In genomic region chr2:38527338-38528007, GRCh38 we compare ENCODE assay signal across 9 cellular contexts.
DNase-seq lines count a peak whose midpoint lies in the region; ATAC-seq and TF ChIP-seq lines count a peak whose summit lies in the region.
"Had no signal": no experiment of that assay in that cellular context is flagged by ENCODE, and none has a peak within 500 bp of the region (broad histone marks: within the 10 kb centered on the region; RNA-seq: fewer than 3 reads in every experiment).

No MANE protein-coding gene starts in this region.

- no peaks in the 10 kb centered on the region for H3K9me2 ChIP-seq in Karpas-422 (replicated peaks; ENCODE audit: insufficient read depth, low read length)

- ATAC-seq in GM19395 (IDR thresholded peaks at IDR 0.05; ENCODE audit: unreplicated experiment) (no peak), esophagus mucosa (no peak)

- peak overlapping the region; percentile 66 for H3K4me2 ChIP-seq in Karpas-422 (ENCODE audit: low read depth, low read length, poor library complexity, severe bottlenecking)

- H3K9ac ChIP-seq in Karpas-422 (ENCODE audit: low read length), result peak overlapping the region; percentile 66

- H3K4me1 Mint-ChIP-seq in nephron progenitor cell, result peaks cover 57% of the 10 kb centered on the region

- no peaks in the 10 kb centered on the region for H3K36me3 Mint-ChIP-seq in nephron progenitor cell (ENCODE audit: low read depth)

- H3K27ac ChIP-seq in Karpas-422 (ENCODE audit: low read length) (peak overlapping the region; percentile 99), coronary artery (peak overlapping the region in 1 of 2 donors; percentile 52)

- no peak overlapping the region for H2AFZ ChIP-seq in Karpas-422 (ENCODE audit: low read length)

- no peaks in the 10 kb centered on the region for H3K27me3 ChIP-seq in Karpas-422 (ENCODE audit: low read length)

- no peaks in the 10 kb centered on the region for H3K36me3 ChIP-seq in Karpas-422 (ENCODE audit: insufficient read depth, low read length)

- peak overlapping the region; percentile 73 for H3K4me3 Mint-ChIP-seq in nephron progenitor cell

- H3K9me3 ChIP-seq in Karpas-422 (ENCODE audit: low read length), result no peaks in the 10 kb centered on the region

- no peaks in the 10 kb centered on the region for H3K79me2 ChIP-seq in Karpas-422 (ENCODE audit: low read length)

- H3K4me3 ChIP-seq in AG09309 (ENCODE audit: control insufficient read depth, low read depth, low read length) (peak overlapping the region; percentile 38), Karpas-422 (ENCODE audit: low read length) (peak overlapping the region; percentile 28), coronary artery (peak overlapping the region; percentile 73)

- H3K27me3 Mint-ChIP-seq in nephron progenitor cell (ENCODE audit: low read depth, poor library complexity), result peaks cover 14% of the 10 kb centered on the region

- H4K20me1 ChIP-seq in Karpas-422 (ENCODE audit: insufficient read depth, low read depth, low read length), result no peaks in the 10 kb centered on the region

- DNase-seq in AG09309 (ENCODE audit: low read depth) (no peak), Karpas-422 (no peak), coronary artery (ENCODE audit: low spot score) (no peak), nephron progenitor cell (no peak), SW480 (ENCODE audit: low spot score) (no peak)
- no peak for DNase-seq in activated CD4-positive, CD25-positive, alpha-beta regulatory T cell treated with anti-CD3 and anti-CD28 coated beads, Interleukin-2, amount 50 U/mL, for 72 hours
- DNase-seq: effector memory CD8-positive, alpha-beta T cell had no signal

- H3K4me1 ChIP-seq in Karpas-422 (ENCODE audit: low read length), result peaks cover 88% of the 10 kb centered on the region

- no peak for TF ChIP-seq CTCF in AG09309 (IDR thresholded peaks at IDR 0.05; ENCODE audit: control insufficient read depth, insufficient read depth, low read depth, low read length, missing control alignments)
- no peak for TF ChIP-seq CTCF in coronary artery (IDR thresholded peaks at IDR 0.05)
- no peak for TF ChIP-seq CTCF in nephron progenitor cell (IDR thresholded peaks at IDR 0.05)

- H3K9me3 Mint-ChIP-seq in nephron progenitor cell, result no peaks in the 10 kb centered on the region
- H3K9me3 Mint-ChIP-seq: effector memory CD8-positive, alpha-beta T cell had no signal

- H3K27ac Mint-ChIP-seq in nephron progenitor cell, result no peak overlapping the region
